In genomic region chr1:53316058-53316741, GRCh38 we compare ENCODE assay signal across 12 cellular contexts. TPM values are rescaled to one million over a fixed set of nuclear protein-coding genes. Genes with fewer than 3 reads are reported as not detected.
DNase-seq lines count a peak whose midpoint lies in the region; ATAC-seq, FAIRE-seq and TF ChIP-seq lines count a peak whose summit lies in the region.
"Had no signal": no experiment of that assay in that cellular context is flagged by ENCODE, and none has a peak within 500 bp of the region (broad histone marks: within the 10 kb centered on the region; RNA-seq: fewer than 3 reads in every experiment).

No MANE protein-coding gene starts in this region.

- no peak for FAIRE-seq in H54 (lab: Jason Lieb, UNC)
- FAIRE-seq: endothelial cell of umbilical vein had no signal

- no peak overlapping the region for H3K27ac ChIP-seq in IMR-90 (ENCODE audit: insufficient read depth, low read length)
- H3K27ac ChIP-seq in dorsolateral prefrontal cortex, result peak overlapping the region in 38 of 59 donors; percentile 6 to 83 (median 58)
- H3K27ac ChIP-seq in neuronal stem cell (replicated peaks; ENCODE audit: low read length), result no peak overlapping the region
- H3K27ac ChIP-seq in ovary, result no peak overlapping the region

- no peak overlapping the region for H2BK12ac ChIP-seq in neuronal stem cell (ENCODE audit: low read length)

- POLR2A ChIA-PET in IMR-90 (lab: Charles Lee; ENCODE audit: unreplicated experiment), result no interaction called here

- H4K8ac ChIP-seq in IMR-90 (ENCODE audit: low read depth in 2 of 2, low read length in 2 of 2), result 0 out of 4 replicates have a peak overlapping the region, but pooled peaks of 1 of the 2 experiments have one; percentile 4
- no peak overlapping the region for H4K8ac ChIP-seq in neuronal stem cell (ENCODE audit: low read depth, low read length)

- in situ Hi-C loops in IMR-90 (cut with MboI; ENCODE audit: low sequenced_read_pairs), result no loop called here

- H3K4me1 ChIP-seq in IMR-90 (ENCODE audit: control insufficient read depth, insufficient read depth, low read length) (peaks cover 4% of the 10 kb centered on the region; the same call in 1 of the 2 replicates), neuronal stem cell (ENCODE audit: control insufficient read depth in 2 of 2, insufficient read depth in 1 of 2, low read depth in 1 of 2, low read length in 2 of 2) (peaks cover 0 to 19% of the 10 kb centered on the region in 2 donors), ovary (ENCODE audit: insufficient read depth) (no peaks in the 10 kb centered on the region)

- CTCF ChIA-PET in IMR-90 (lab: Yijun Ruan, JAX), result interaction anchor here (0.6 kb wide), 1 partner anchor 870 kb away, joined by 3 read pairs; no protein-coding TSS in a partner anchor

- intact Hi-C loops in IMR-90 (cut with micrococcal nuclease), result no loop called here
- intact Hi-C loops in dorsolateral prefrontal cortex (cut with DNase I), result no loop called here
- intact Hi-C loops in ovary (cut with DNase I), result no loop called here

- H3K23ac ChIP-seq in IMR-90 (ENCODE audit: low read depth, low read length) (0 out of 2 replicates have a peak overlapping the region, but pooled peaks have one; percentile 15), neuronal stem cell (ENCODE audit: low read depth, low read length, poor library complexity) (no peak overlapping the region)

- no peak for TF ChIP-seq EP300 in ovary (IDR thresholded peaks at IDR 0.05)

- DNase-seq in NCI-H82 (lab: John Stamatoyannopoulos, UW) (peak; percentile 57), NCI-H82 treated with DMSO at 0.1 percent for 48 hours (lab: John Stamatoyannopoulos, UW; ENCODE audit: unreplicated experiment) (no peak), IMR-90 (peak; percentile 27), dorsolateral prefrontal cortex (no peak), neuronal stem cell (ENCODE audit: low spot score) (no peak), H54 (ENCODE audit: insufficient read length, low spot score) (no peak), NCI-H1417 (lab: John Stamatoyannopoulos, UW) (no peak), ovary (no peak)
- DNase-seq: activated effector memory CD4-positive, alpha-beta T cell treated with anti-CD3 and anti-CD28 coated beads, Interleukin-2, amount 50 U/mL, for 16 hours; NCI-H510A treated with DMSO at 0.1 percent for 48 hours; T1000 had no signal

- no peak overlapping the region for H2AK5ac ChIP-seq in IMR-90 (ENCODE audit: low read depth, low read length)
- peak overlapping the region; percentile 23 for H2AK5ac ChIP-seq in neuronal stem cell (ENCODE audit: low read depth, low read length)

- H4K20me1 ChIP-seq in IMR-90 (ENCODE audit: insufficient read depth, low read length), result no peaks in the 10 kb centered on the region; the same call in 1 of the 2 replicates

- H2AK9ac ChIP-seq in IMR-90 (replicated peaks; ENCODE audit: low read depth, low read length, poor library complexity), result peak overlapping the region; percentile 33

- no peak overlapping the region for H3K4ac ChIP-seq in IMR-90 (ENCODE audit: low read depth, low read length)
- H3K4ac ChIP-seq in neuronal stem cell (ENCODE audit: low read length), result no peak overlapping the region

- TF ChIP-seq RAD21 in IMR-90 (IDR thresholded peaks at IDR 0.05; ENCODE audit: low read length), result no peak

- H2BK5ac ChIP-seq in IMR-90 (ENCODE audit: low read depth, low read length, poor library complexity, severe bottlenecking) (no peak overlapping the region), neuronal stem cell (ENCODE audit: low read length) (no peak overlapping the region)

- H3K14ac ChIP-seq in IMR-90 (replicated peaks; ENCODE audit: low read depth, low read length), result no peak overlapping the region
- no peak overlapping the region for H3K14ac ChIP-seq in neuronal stem cell (ENCODE audit: low read length)

- H2BK120ac ChIP-seq in IMR-90 (ENCODE audit: low read depth, low read length), result no peak overlapping the region
- H2BK120ac ChIP-seq in neuronal stem cell (ENCODE audit: low read depth, low read length), result no peak overlapping the region

- H3K36me3 ChIP-seq in IMR-90 (ENCODE audit: control insufficient read depth, insufficient read depth, low read length) (no peaks in the 10 kb centered on the region), neuronal stem cell (replicated peaks in 1 of 2; ENCODE audit: control insufficient read depth in 2 of 2, insufficient read depth in 2 of 2, low read length in 2 of 2) (peaks cover 18 to 71% of the 10 kb centered on the region in 2 donors), ovary (no peaks in the 10 kb centered on the region)

- H3K79me1 ChIP-seq in IMR-90 (ENCODE audit: low read depth in 1 of 2, low read length in 2 of 2), result 0 out of 4 replicates have a peak, but pooled peaks cover 3% of the 10 kb centered on the region in 2 experiments
- peaks cover 19% of the 10 kb centered on the region for H3K79me1 ChIP-seq in neuronal stem cell (ENCODE audit: low read depth, low read length)

- H3K9me1 ChIP-seq in IMR-90 (ENCODE audit: insufficient read depth, low read length), result 0 out of 2 replicates have a peak, but pooled peaks cover 5% of the 10 kb centered on the region

- no peak overlapping the region for H3K56ac ChIP-seq in IMR-90 (ENCODE audit: extremely low read depth, insufficient read depth, low read length)

- no peak overlapping the region for H2BK20ac ChIP-seq in IMR-90 (ENCODE audit: low read depth, low read length)

- H3K27me3 ChIP-seq in IMR-90 (ENCODE audit: control insufficient read depth, insufficient read depth, low read length) (no peaks in the 10 kb centered on the region), dorsolateral prefrontal cortex (no peaks in the 10 kb centered on the region), neuronal stem cell (ENCODE audit: control insufficient read depth in 3 of 3, insufficient read depth in 3 of 3, low read depth in 1 of 3, low read length in 3 of 3) (no peaks in the 10 kb centered on the region), ovary (no peaks in the 10 kb centered on the region)

- H3K9ac ChIP-seq in IMR-90 (ENCODE audit: low read depth, low read length) (no peak overlapping the region), neuronal stem cell (ENCODE audit: low read depth, low read length, poor library complexity) (peak overlapping the region; percentile 76)

- dilution Hi-C loops in IMR-90 (cut with HindIII; ENCODE audit: low sequenced_read_pairs, unreplicated experiment), result no loop called here

- BruUV-seq in IMR-90 (replicated peaks; lab: Mats Ljungman, UMichigan), result no TSS peak

- H3K4me3 ChIP-seq in IMR-90 (ENCODE audit: insufficient read depth, low read depth, low read length), result no peak overlapping the region
- H3K4me3 ChIP-seq in dorsolateral prefrontal cortex, result no peak overlapping the region
- H3K4me3 ChIP-seq in neuronal stem cell (ENCODE audit: low read length in 2 of 2), result no peak overlapping the region
- no peak overlapping the region for H3K4me3 ChIP-seq in ovary

- WGBS in IMR-90 (ENCODE audit: extremely low coverage in 2 of 2, insufficient read length in 1 of 2), 2 experiments, result 14% methylated on average over 1 of the region's 5 CpGs; no CpG with 5 or more reads in 1 of the 2 experiments
- WGBS in neuronal stem cell (ENCODE audit: extremely low coverage in 2 of 2, insufficient read length in 2 of 2, insufficient replicate concordance in 1 of 2), 2 donors, result no CpG with 5 or more reads among the region's 5 CpGs
- whole genome bisulfite sequencing in ovary, 3 donors, result 63 to 67% (median 66%) methylated on average over 5 of the region's 5 CpGs

- H3K18ac ChIP-seq in IMR-90 (ENCODE audit: low read depth, low read length) (no peak overlapping the region), neuronal stem cell (ENCODE audit: low read length) (peak overlapping the region; percentile 72)

- TF ChIP-seq POLR2A in IMR-90 (IDR thresholded peaks at IDR 0.05; ENCODE audit: low read depth, low read length) (no peak), H54 (IDR thresholded peaks at IDR 0.05; ENCODE audit: low read depth, low read length) (no peak), ovary (IDR thresholded peaks at IDR 0.05) (no peak)

- no peak overlapping the region for H3K4me2 ChIP-seq in IMR-90 (ENCODE audit: low read depth, low read length)
- no peak overlapping the region for H3K4me2 ChIP-seq in neuronal stem cell (ENCODE audit: insufficient read depth, low read length, poor library complexity, severe bottlenecking)

- ATAC-seq in IMR-90 (ENCODE audit: low read depth), result peak; percentile 66

- TF ChIP-seq CTCF in IMR-90 (conservative IDR thresholded peaks at IDR 0.05; ENCODE audit: low read depth, low read length) (no peak; the same call in 1 of the 2 replicates), dorsolateral prefrontal cortex (IDR thresholded peaks at IDR 0.05 in 54 of 56, conservative IDR thresholded peaks at IDR 0.05 in 2 of 56; ENCODE audit: low read depth in 1 of 56, partially characterized antibody in 56 of 56) (no peak), ovary (IDR thresholded peaks at IDR 0.05) (no peak)

- H2BK15ac ChIP-seq in IMR-90 (ENCODE audit: low read depth, low read length), result no peak overlapping the region
- H2BK15ac ChIP-seq in neuronal stem cell (ENCODE audit: low read length), result no peak overlapping the region

- H4K91ac ChIP-seq in IMR-90 (ENCODE audit: insufficient read depth, low read depth, low read length) (no peak overlapping the region), neuronal stem cell (ENCODE audit: low read depth, low read length, poor library complexity) (no peak overlapping the region)

- H2AFZ ChIP-seq in IMR-90 (replicated peaks; ENCODE audit: low read length, poor library complexity) (peak overlapping the region; percentile 52), neuronal stem cell (ENCODE audit: low read length) (no peak overlapping the region)

- H4K5ac ChIP-seq in IMR-90 (ENCODE audit: low read depth, low read length), result peak overlapping the region; percentile 16; the same call in 1 of the 2 replicates

- H3K9me3 ChIP-seq in IMR-90 (ENCODE audit: control insufficient read depth, insufficient read depth, low read length), result no peaks in the 10 kb centered on the region
- H3K9me3 ChIP-seq in neuronal stem cell (replicated peaks in 1 of 2; ENCODE audit: control insufficient read depth in 2 of 2, insufficient read depth in 1 of 2, low read depth in 1 of 2, low read length in 2 of 2), result no peaks in the 10 kb centered on the region
- H3K9me3 ChIP-seq in ovary, result no peaks in the 10 kb centered on the region

TF ChIP-seq in IMR-90, 13 proteins besides CTCF, POLR2A, EP300 and RAD21 (continues in another document):
- no peak for TF ChIP-seq SMC3 (IDR thresholded peaks at IDR 0.05; ENCODE audit: low read depth, low read length)
- TF ChIP-seq CHD1 (IDR thresholded peaks at IDR 0.05; ENCODE audit: low read depth, low read length), result no peak
- TF ChIP-seq CEBPB (IDR thresholded peaks at IDR 0.05; ENCODE audit: low read depth, low read length), result no peak
- TF ChIP-seq BHLHE40 (IDR thresholded peaks at IDR 0.05; ENCODE audit: low read depth, low read length), result no peak
- TF ChIP-seq MXI1 (IDR thresholded peaks at IDR 0.05; ENCODE audit: borderline replicate concordance, low read depth, low read length), result no peak

RNA-seq across cellular contexts. Expression of gene LRP8, which starts 11.7 kb away (rescaled TPM):
- total RNA-seq in IMR-90 (2012; rRNA removed) (11.1 and 12.0 TPM in 2 replicates), dorsolateral prefrontal cortex (10 to 100 TPM; 20.5 to 77.6 (median 37.9) TPM), ovary (10 to 100 TPM in 1 of 7 donors, 1 to 10 TPM in 6; 1.2 to 10.6 (median 2.2) TPM)
- polyA plus RNA-seq in IMR-90 (2012; rRNA removed) (12.1 and 12.6 TPM in 2 replicates), ovary (1 to 10 TPM; 1.5 to 8.9 TPM)
- 5.9 and 7.7 TPM in 2 replicates for polyA plus RNA-seq in IMR-90 (2012; cell fraction: cytosol; rRNA removed)
- 40.5 and 54.0 TPM in 2 replicates for polyA plus RNA-seq in IMR-90 (2012; cell fraction: nucleus; rRNA removed; ENCODE audit: low replicate concordance)
- 23.6 TPM for polyA plus RNA-seq in neuronal stem cell (2013, experiment 1 of 2)
- polyA plus RNA-seq in neuronal stem cell (2013, experiment 2 of 2), result 22.6 TPM

Comparison
In these comparisons a context has a peak if more than half of its experiments do, and no peak if none do; other contexts are left out.
1. DNase-seq: peak in NCI-H82 (single experiment) and IMR-90 (single experiment); none in NCI-H82 treated with DMSO at 0.1 percent for 48 hours (single experiment), dorsolateral prefrontal cortex (0 of 10), neuronal stem cell (single experiment), H54 (single experiment), NCI-H1417 (0 of 3) and ovary (0 of 5).
2. H3K27ac ChIP-seq: peak in dorsolateral prefrontal cortex (38 of 59); none in IMR-90 (single experiment), neuronal stem cell (single experiment) and ovary (0 of 2).